In genomic region chr20:57163041-57163440, GRCh38 we compare ENCODE assay signal across 24 cellular contexts.
"Had no signal": no experiment of that assay in that cellular context is flagged by ENCODE, and none has a peak within 500 bp of the region (broad histone marks: within the 10 kb centered on the region; RNA-seq: fewer than 3 reads in every experiment).

No MANE protein-coding gene starts in this region.

- H3K27me3 ChIP-seq: neutrophil, right lobe of liver, sigmoid colon, suprapubic skin, testis, transverse colon, upper lobe of right lung, uterus had no signal

- H3K9ac ChIP-seq: parathyroid adenoma had no signal

- ATAC-seq: naive thymus-derived CD8-positive, alpha-beta T cell; psoas muscle; right lobe of liver; stimulated activated effector memory CD8-positive, alpha-beta T cell treated with anti-CD3 and anti-CD28 coated beads, Interleukin-12 subunit alpha, Interleukin-12 subunit beta, amount 100 ng/mL, for 72 hours; stimulated activated naive B cell treated with anti-CD40 and anti-IgM and Interleukin-4, amounts not matched to agents 10 μg/mL and 1 μg/mL and 100 μg/mL, for 72 hours; upper lobe of right lung had no signal

- H3K4me3 ChIP-seq: psoas muscle, right lobe of liver, sigmoid colon, stomach, suprapubic skin, testis, tibial artery, transverse colon, upper lobe of right lung, uterus had no signal

- H3K36me3 ChIP-seq: neutrophil, right lobe of liver, sigmoid colon, stomach, suprapubic skin, tibial artery, transverse colon, upper lobe of right lung, uterus had no signal

- H3K79me2 ChIP-seq: parathyroid adenoma had no signal

- FAIRE-seq: small intestine had no signal

- H3K4me1 ChIP-seq: parathyroid adenoma, psoas muscle, right lobe of liver, stomach, suprapubic skin, testis, tibial artery, upper lobe of right lung, uterus had no signal

- DNase-seq: naive thymus-derived CD8-positive, alpha-beta T cell; nephron progenitor cell; psoas muscle; right cardiac atrium; right lobe of liver; sigmoid colon; small intestine; stimulated activated CD4-positive, alpha-beta T cell treated with anti-CD3 and anti-CD28 coated beads, Interleukin-15, amount 100 ng/mL, for 24 hours; stimulated activated CD4-positive, alpha-beta T cell treated with anti-CD3 and anti-CD28 coated beads, Interleukin-2, amount 100 ng/mL, for 24 hours; stimulated activated CD4-positive, alpha-beta T cell treated with anti-CD3 and anti-CD28 coated beads, Interleukin-2, amount 100 ng/mL, for 48 hours; stimulated activated CD4-positive, alpha-beta T cell treated with anti-CD3 and anti-CD28 coated beads, Interleukin-4, amount 100 ng/mL, for 24 hours; stimulated activated naive B cell treated with anti-CD40 and anti-IgM and Interleukin-4, amounts not matched to agents 10 μg/mL and 1 μg/mL and 100 μg/mL, for 72 hours; stimulated activated naive CD4-positive, alpha-beta T cell treated with Interleukin-2 at 50 U/mL for 16 hours; stomach; substantia nigra; testis; tibial artery; transverse colon; upper lobe of right lung; uterus had no signal

- H3K27ac ChIP-seq: neutrophil, parathyroid adenoma, psoas muscle, right lobe of liver, sigmoid colon, stomach, suprapubic skin, testis, tibial artery, transverse colon, upper lobe of right lung, uterus had no signal

- H3K9me3 ChIP-seq: neutrophil, psoas muscle, right lobe of liver, sigmoid colon, suprapubic skin, testis, tibial artery, transverse colon, upper lobe of right lung, uterus had no signal

- H2AFZ ChIP-seq: parathyroid adenoma had no signal
